ENCODE assay signal across 9 cellular contexts in genomic region chr10:11742009-11742778, GRCh38. TPM values are rescaled to one million over a fixed set of nuclear protein-coding genes. Genes with fewer than 3 reads are reported as not detected.
DNase-seq lines count a peak whose midpoint lies in the region; ATAC-seq and TF ChIP-seq lines count a peak whose summit lies in the region.
"Had no signal": no experiment of that assay in that cellular context is flagged by ENCODE, and none has a peak within 500 bp of the region (broad histone marks: within the 10 kb centered on the region; RNA-seq: fewer than 3 reads in every experiment).

Gene ECHDC3 (plus strand): TSS chr10:11742382. CDS start chr10:11742577, 195 bp downstream.

- H3K9me3 ChIP-seq in iPS-15b (ENCODE audit: control insufficient read depth, insufficient read depth, low read length): no peaks in the 10 kb centered on the region

- peaks cover 10 to 24% (median 21%) of the 10 kb centered on the region in 5 experiments for H3K9me3 Mint-ChIP-seq in brain

- H3K27me3 Mint-ChIP-seq in brain: no peaks in the 10 kb centered on the region

- H3K4me1 Mint-ChIP-seq in brain: peaks cover 17% of the 10 kb centered on the region

- H3K27ac Mint-ChIP-seq in brain: peak within 1 kb of the TSS in 2 of 5 experiments; percentile 4 to 30

- peak within 1 kb of the TSS; percentile 8 for H3K9ac ChIP-seq in iPS-15b (ENCODE audit: low read depth, low read length)

- no peak for TF ChIP-seq CTCF in brain (conservative IDR thresholded peaks at IDR 0.05)

- peak; percentile 59 for ATAC-seq in HG02981 (IDR thresholded peaks at IDR 0.05; ENCODE audit: unreplicated experiment)

- no peaks in the 10 kb centered on the region for H3K36me3 ChIP-seq in iPS-15b (ENCODE audit: control insufficient read depth, insufficient read depth, low read length)

- H3K4me3 ChIP-seq in iPS-15b (ENCODE audit: low read depth, low read length): peak within 1 kb of the TSS; percentile 56

- no peaks in the 10 kb centered on the region for H3K36me3 Mint-ChIP-seq in brain

- H3K4me1 ChIP-seq in iPS-15b (ENCODE audit: control insufficient read depth, insufficient read depth, low read length): peaks cover 5% of the 10 kb centered on the region

- H3K4me3 Mint-ChIP-seq in brain: peak within 1 kb of the TSS in 4 of 5 experiments; percentile 51 to 78 (median 72)

- H3K27me3 ChIP-seq in iPS-15b (ENCODE audit: control insufficient read depth, insufficient read depth, low read length): no peaks in the 10 kb centered on the region

- peak; percentile 35 to 54 for DNase-seq in NCI-H2081 (lab: John Stamatoyannopoulos, UW)
- no peak for DNase-seq in NCI-H2081 treated with DMSO at 0.1 percent for 48 hours (lab: John Stamatoyannopoulos, UW)
- peak in 4 of 5 donors; percentile 26 to 38 (median 34) for DNase-seq in T-helper 1 cell
- DNase-seq in stimulated activated CD4-positive, alpha-beta T cell treated with anti-CD3 and anti-CD28 coated beads, Interleukin-12 subunit alpha, Interleukin-12 subunit beta, amount 100 ng/mL, for 24 hours (ENCODE audit: low read depth in 2 of 2): peak; percentile 25 to 34
- no peak for DNase-seq in Ammon's horn (ENCODE audit: low spot score)
- DNase-seq: DND-41 had no signal

RNA-seq across cellular contexts. Expression of gene ECHDC3, which starts in this region (rescaled TPM):
- polyA plus RNA-seq in brain (ENCODE audit: insufficient read depth, low read depth, low replicate concordance): 19.5 TPM

Comparison
In these comparisons a context has a peak if more than half of its experiments do, and no peak if none do; other contexts are left out.
1. DNase-seq: peak in NCI-H2081 (2 of 2), T-helper 1 cell (4 of 5) and stimulated activated CD4-positive, alpha-beta T cell treated with anti-CD3 and anti-CD28 coated beads, Interleukin-12 subunit alpha, Interleukin-12 subunit beta, amount 100 ng/mL, for 24 hours (2 of 2); none in NCI-H2081 treated with DMSO at 0.1 percent for 48 hours (single experiment) and Ammon's horn (single experiment).